ENCODE assay signal across 11 cellular contexts in the genomic region with DNA sequence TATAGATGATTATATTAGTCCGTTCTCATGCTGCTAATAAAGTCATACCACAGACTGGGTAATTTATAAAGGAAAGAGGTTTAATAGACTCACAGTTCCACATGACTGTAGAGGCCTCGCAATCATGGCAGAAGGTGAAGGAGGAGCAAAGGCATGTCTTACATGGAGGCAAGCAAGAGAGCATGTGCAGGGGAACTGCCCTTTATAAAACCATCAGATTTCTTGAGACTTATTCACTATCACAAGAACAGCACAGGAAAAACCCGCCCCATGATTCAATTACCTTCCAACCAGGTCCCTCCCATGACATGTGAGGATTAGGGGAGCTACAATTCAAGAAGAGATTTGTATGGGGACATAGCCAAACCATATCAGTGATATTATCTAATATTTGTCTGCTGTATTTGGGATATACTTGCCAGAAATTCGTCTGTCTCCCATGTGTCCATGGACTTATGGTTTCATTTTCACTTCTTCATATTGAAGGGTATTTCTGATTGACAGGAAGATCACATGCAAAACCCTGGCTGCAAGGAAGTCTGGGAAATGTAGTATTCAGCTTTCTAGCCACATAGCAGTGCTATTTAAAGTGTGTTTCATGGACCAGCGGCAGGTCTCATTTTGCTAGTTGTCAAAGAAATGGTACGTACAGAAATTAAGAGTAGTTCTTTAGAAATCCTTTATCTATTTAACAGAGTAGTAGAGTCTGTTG. TPM values are rescaled to one million over a fixed set of nuclear protein-coding genes. Genes with fewer than 3 reads are reported as not detected.
DNase-seq lines count a peak whose midpoint lies in the region; ATAC-seq and TF ChIP-seq lines count a peak whose summit lies in the region.
"Had no signal": no experiment of that assay in that cellular context is flagged by ENCODE, and none has a peak within 500 bp of the region (broad histone marks: within the 10 kb centered on the region; RNA-seq: fewer than 3 reads in every experiment).

No MANE protein-coding gene starts in this region.

- TF ChIP-seq CTCF in foreskin keratinocyte (conservative IDR thresholded peaks at IDR 0.05) (no peak), gastroesophageal sphincter (IDR thresholded peaks at IDR 0.05) (no peak)

- H3K4me1 ChIP-seq in foreskin keratinocyte (no peaks in the 10 kb centered on the region), gastroesophageal sphincter (no peaks in the 10 kb centered on the region)

- H3K36me3 ChIP-seq in gastroesophageal sphincter: no peaks in the 10 kb centered on the region

- no peak for TF ChIP-seq POLR2A in gastroesophageal sphincter (IDR thresholded peaks at IDR 0.05)

- no peaks in the 10 kb centered on the region for H3K27me3 ChIP-seq in foreskin keratinocyte
- no peaks in the 10 kb centered on the region for H3K27me3 ChIP-seq in gastroesophageal sphincter

- ATAC-seq in GM21717 (IDR thresholded peaks at IDR 0.05; ENCODE audit: unreplicated experiment) (peak; percentile 68), foreskin keratinocyte (peak; percentile 21), gastroesophageal sphincter (no peak), HG02870 (IDR thresholded peaks at IDR 0.05; ENCODE audit: unreplicated experiment) (no peak)

- no peak for TF ChIP-seq EP300 in gastroesophageal sphincter (IDR thresholded peaks at IDR 0.05)

- no peaks in the 10 kb centered on the region for H3K9me3 ChIP-seq in gastroesophageal sphincter

- H3K4me3 ChIP-seq in gastroesophageal sphincter: no peak overlapping the region

- WGBS in gastroesophageal sphincter (ENCODE audit: low coverage in 1 of 2), 2 donors: 53 to 78% methylated on average over 2 to 6 of the region's 6 CpGs

- H3K27ac ChIP-seq in foreskin keratinocyte (no peak overlapping the region), gastroesophageal sphincter (no peak overlapping the region)

- DNase-seq in EH (ENCODE audit: low read depth) (peak; percentile 16), NAMALWA (ENCODE audit: low spot score) (peak; percentile 68), foreskin keratinocyte (no peak), SHP77 (lab: John Stamatoyannopoulos, UW) (no peak)
- DNase-seq in stimulated activated CD4-positive, alpha-beta T cell treated with anti-CD3 and anti-CD28 coated beads, Interleukin-4, amount 100 ng/mL, for 24 hours: no peak
- DNase-seq: activated gamma-delta T cell treated with Interleukin-2 at 50 U/mL for 16 hours, head of caudate nucleus, NCI-H2171 treated with DMSO at 0.1 percent for 48 hours had no signal

RNA-seq across cellular contexts. Expression of gene PAK5, which starts 50.5 kb away (rescaled TPM):
- total RNA-seq in foreskin keratinocyte (not detected in 2 replicates), gastroesophageal sphincter (1 to 10 TPM in 1 of 4 donors, under 1 TPM in 2, not detected in 1; 0.05 to 6.6 (median 0.54) TPM)
- polyA plus RNA-seq in foreskin keratinocyte: not detected in 2 replicates

Comparison
In these comparisons a context has a peak if more than half of its experiments do, and no peak if none do; other contexts are left out.
1. DNase-seq: peak in EH (single experiment) and NAMALWA (single experiment); none in foreskin keratinocyte (0 of 2), SHP77 (0 of 2) and stimulated activated CD4-positive, alpha-beta T cell treated with anti-CD3 and anti-CD28 coated beads, Interleukin-4, amount 100 ng/mL, for 24 hours (single experiment).
2. ATAC-seq: peak in GM21717 (single experiment) and foreskin keratinocyte (single experiment); none in gastroesophageal sphincter (single experiment) and HG02870 (single experiment).